25 cellular contexts compared by ENCODE assay signal in genomic region chr3:101183151-101183550, GRCh38.
"Had no signal": no experiment of that assay in that cellular context is flagged by ENCODE, and none has a peak within 500 bp of the region (broad histone marks: within the 10 kb centered on the region; RNA-seq: fewer than 3 reads in every experiment).

No MANE protein-coding gene starts in this region.

- DNase-seq: head of caudate nucleus; hypothalamus; immature natural killer cell; left ventricle myocardium inferior; naive B cell; natural killer cell; nephron progenitor cell; occipital lobe; right lobe of liver; stimulated activated CD4-positive, alpha-beta T cell treated with anti-CD3 and anti-CD28 coated beads, Interleukin-15, amount 100 ng/mL, for 24 hours; stimulated activated CD4-positive, alpha-beta T cell treated with anti-CD3 and anti-CD28 coated beads, Interleukin-2, amount 100 ng/mL, for 24 hours; stimulated activated CD4-positive, alpha-beta T cell treated with anti-CD3 and anti-CD28 coated beads, Interleukin-4, amount 100 ng/mL, for 1 hour; stimulated activated naive B cell treated with anti-CD40 and anti-IgM and Interleukin-4, amounts not matched to agents 10 μg/mL and 1 μg/mL and 100 μg/mL, for 72 hours; stimulated activated naive CD8-positive, alpha-beta T cell treated with anti-CD3 and anti-CD28 coated beads, Interleukin-15, Interleukin-2, amounts not matched to agents 100 U/mL and 50 U/mL, for 24 hours; stomach; testis; thyroid gland; transverse colon; upper lobe of right lung had no signal

- H3K4me2 ChIP-seq: neural progenitor cell, smooth muscle cell had no signal

- H3K79me2 ChIP-seq: parathyroid adenoma had no signal

- H3K4me1 ChIP-seq: neural progenitor cell, parathyroid adenoma, right atrium auricular region, right lobe of liver, stomach, testis, thyroid gland, transverse colon, upper lobe of right lung had no signal

- H3K27ac ChIP-seq: left ventricle myocardium inferior, neural progenitor cell, neutrophil, parathyroid adenoma, right atrium auricular region, right lobe of liver, stomach, testis, thyroid gland, transverse colon, upper lobe of right lung had no signal

- H3K36me3 ChIP-seq: left ventricle myocardium inferior, neural progenitor cell, neutrophil, right atrium auricular region, right lobe of liver, stomach, thyroid gland, transverse colon, upper lobe of right lung had no signal

- H3K9me3 ChIP-seq: left ventricle myocardium inferior, neutrophil, right atrium auricular region, right lobe of liver, stomach, testis, thyroid gland, transverse colon, upper lobe of right lung had no signal

- H3K4me3 ChIP-seq: left ventricle myocardium inferior, lung, neural progenitor cell, right atrium auricular region, right lobe of liver, smooth muscle cell, stomach, testis, thyroid gland, transverse colon, upper lobe of right lung had no signal

- H3K9ac ChIP-seq: neural progenitor cell, parathyroid adenoma had no signal

- H2AFZ ChIP-seq: neural progenitor cell, parathyroid adenoma had no signal

- H3K27me3 ChIP-seq: neural progenitor cell, neutrophil, right atrium auricular region, right lobe of liver, stomach, testis, thyroid gland, transverse colon, upper lobe of right lung had no signal
